ENCODE assay signal across 1 cellular context in the genomic region with DNA sequence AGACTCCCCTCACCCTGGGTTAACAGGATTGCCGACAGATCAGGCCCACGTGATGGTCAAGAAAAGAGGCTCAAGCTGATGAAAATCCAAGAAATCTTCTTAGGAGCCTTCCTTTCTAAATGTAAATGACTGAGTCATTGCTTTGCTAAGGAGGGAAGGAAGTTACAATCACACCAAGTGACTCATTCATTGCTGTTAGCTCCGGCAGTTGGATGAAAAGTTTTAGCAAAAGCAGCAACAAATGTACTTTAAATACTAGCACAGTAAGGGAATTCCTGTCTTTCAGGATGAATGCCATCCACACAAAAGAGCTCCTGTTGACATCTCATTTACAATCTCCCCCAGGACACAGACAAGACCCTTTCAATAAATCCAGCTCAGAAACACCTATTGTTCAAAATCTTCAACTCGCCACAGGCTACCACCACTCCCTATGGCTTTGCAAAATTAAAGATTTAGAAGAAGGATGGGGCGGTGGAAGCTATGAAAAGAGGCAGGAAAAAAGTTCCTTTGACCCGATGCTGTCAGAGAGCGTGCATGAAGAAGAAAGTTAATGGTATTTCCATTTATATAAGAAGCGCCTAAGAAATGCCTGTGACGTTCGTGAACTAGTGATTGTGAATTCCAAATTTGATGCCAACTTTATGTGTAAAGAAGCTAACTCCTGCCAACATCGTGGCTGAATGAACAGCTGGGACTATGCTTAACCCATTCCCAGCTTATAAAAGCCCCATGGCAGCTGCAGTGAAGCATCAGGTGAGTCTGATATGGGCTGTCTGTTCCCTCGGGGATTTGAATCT.
TF ChIP-seq lines count a peak whose summit lies in the region.

No MANE protein-coding gene starts in this region.

TF ChIP-seq in K562, 482 proteins besides CTCF, POLR2A, EP300 and RAD21 (continued from another document and continues in another):
- TF ChIP-seq, protein P1, sequence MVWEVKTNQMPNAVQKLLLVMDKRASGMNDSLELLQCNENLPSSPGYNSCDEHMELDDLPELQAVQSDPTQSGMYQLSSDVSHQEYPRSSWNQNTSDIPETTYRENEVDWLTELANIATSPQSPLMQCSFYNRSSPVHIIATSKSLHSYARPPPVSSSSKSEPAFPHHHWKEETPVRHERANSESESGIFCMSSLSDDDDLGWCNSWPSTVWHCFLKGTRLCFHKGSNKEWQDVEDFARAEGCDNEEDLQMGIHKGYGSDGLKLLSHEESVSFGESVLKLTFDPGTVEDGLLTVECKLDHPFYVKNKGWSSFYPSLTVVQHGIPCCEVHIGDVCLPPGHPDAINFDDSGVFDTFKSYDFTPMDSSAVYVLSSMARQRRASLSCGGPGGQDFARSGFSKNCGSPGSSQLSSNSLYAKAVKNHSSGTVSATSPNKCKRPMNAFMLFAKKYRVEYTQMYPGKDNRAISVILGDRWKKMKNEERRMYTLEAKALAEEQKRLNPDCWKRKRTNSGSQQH (CRISPR knock-in tag; IDR thresholded peaks at IDR 0.05): peak; percentile 65
- TF ChIP-seq NCOA2 (IDR thresholded peaks at IDR 0.05; ENCODE audit: partially characterized antibody in 2 of 2) (no peak), MAFF (IDR thresholded peaks at IDR 0.05; ENCODE audit: low read length) (peak; percentile 78), ZNF263 (CRISPR knock-in tag; IDR thresholded peaks at IDR 0.05; ENCODE audit: borderline replicate concordance) (no peak), EHMT2 (IDR thresholded peaks at IDR 0.05) (no peak), RHOXF2B (CRISPR knock-in tag; conservative IDR thresholded peaks at IDR 0.05) (peak; percentile 96), ZNF41 (CRISPR knock-in tag; conservative IDR thresholded peaks at IDR 0.05) (peak; percentile 45), ZNF518B (CRISPR knock-in tag; IDR thresholded peaks at IDR 0.05) (peak; percentile 91), HDAC8 (tag; IDR thresholded peaks at IDR 0.05) (peak; percentile 58; the same call in 1 of the 2 replicates), ZFP30 (CRISPR knock-in tag; IDR thresholded peaks at IDR 0.05; ENCODE audit: borderline replicate concordance) (peak; percentile 86; the same call in 1 of the 2 replicates), ZBTB9 (CRISPR knock-in tag; IDR thresholded peaks at IDR 0.05) (no peak; the same call in 1 of the 2 replicates), E4F1 (CRISPR knock-in tag; IDR thresholded peaks at IDR 0.05; ENCODE audit: borderline replicate concordance) (peak; percentile 55; the same call in 1 of the 2 replicates), CREB1 (IDR thresholded peaks at IDR 0.05) (no peak), CREB1 (CRISPR knock-in tag; IDR thresholded peaks at IDR 0.05) (no peak), POLR2AphosphoS2 (IDR thresholded peaks at IDR 0.05; ENCODE audit: low read length) (peak; percentile 97), ETS2 (tag; IDR thresholded peaks at IDR 0.05; ENCODE audit: borderline replicate concordance, poor library complexity, severe bottlenecking) (peak; percentile 12), ZNF644 (tag; IDR thresholded peaks at IDR 0.05; ENCODE audit: low read depth) (no peak), CEBPG (CRISPR knock-in tag; IDR thresholded peaks at IDR 0.05) (peak; percentile 98), CEBPG (tag; conservative IDR thresholded peaks at IDR 0.05 in 1 of 2, IDR thresholded peaks at IDR 0.05 in 1 of 2) (peak in 1 of 2 experiments; percentile 86; a peak in 2 of 4 replicates), ZNF444 (CRISPR knock-in tag; IDR thresholded peaks at IDR 0.05) (peak; percentile 9), PHF20 (IDR thresholded peaks at IDR 0.05; ENCODE audit: partially characterized antibody) (no peak), PCBP1 (IDR thresholded peaks at IDR 0.05; ENCODE audit: low read depth, low read length, poor library complexity, severe bottlenecking) (no peak), SP1 (CRISPR knock-in tag; IDR thresholded peaks at IDR 0.05) (no peak)
- TF ChIP-seq, protein P2, sequence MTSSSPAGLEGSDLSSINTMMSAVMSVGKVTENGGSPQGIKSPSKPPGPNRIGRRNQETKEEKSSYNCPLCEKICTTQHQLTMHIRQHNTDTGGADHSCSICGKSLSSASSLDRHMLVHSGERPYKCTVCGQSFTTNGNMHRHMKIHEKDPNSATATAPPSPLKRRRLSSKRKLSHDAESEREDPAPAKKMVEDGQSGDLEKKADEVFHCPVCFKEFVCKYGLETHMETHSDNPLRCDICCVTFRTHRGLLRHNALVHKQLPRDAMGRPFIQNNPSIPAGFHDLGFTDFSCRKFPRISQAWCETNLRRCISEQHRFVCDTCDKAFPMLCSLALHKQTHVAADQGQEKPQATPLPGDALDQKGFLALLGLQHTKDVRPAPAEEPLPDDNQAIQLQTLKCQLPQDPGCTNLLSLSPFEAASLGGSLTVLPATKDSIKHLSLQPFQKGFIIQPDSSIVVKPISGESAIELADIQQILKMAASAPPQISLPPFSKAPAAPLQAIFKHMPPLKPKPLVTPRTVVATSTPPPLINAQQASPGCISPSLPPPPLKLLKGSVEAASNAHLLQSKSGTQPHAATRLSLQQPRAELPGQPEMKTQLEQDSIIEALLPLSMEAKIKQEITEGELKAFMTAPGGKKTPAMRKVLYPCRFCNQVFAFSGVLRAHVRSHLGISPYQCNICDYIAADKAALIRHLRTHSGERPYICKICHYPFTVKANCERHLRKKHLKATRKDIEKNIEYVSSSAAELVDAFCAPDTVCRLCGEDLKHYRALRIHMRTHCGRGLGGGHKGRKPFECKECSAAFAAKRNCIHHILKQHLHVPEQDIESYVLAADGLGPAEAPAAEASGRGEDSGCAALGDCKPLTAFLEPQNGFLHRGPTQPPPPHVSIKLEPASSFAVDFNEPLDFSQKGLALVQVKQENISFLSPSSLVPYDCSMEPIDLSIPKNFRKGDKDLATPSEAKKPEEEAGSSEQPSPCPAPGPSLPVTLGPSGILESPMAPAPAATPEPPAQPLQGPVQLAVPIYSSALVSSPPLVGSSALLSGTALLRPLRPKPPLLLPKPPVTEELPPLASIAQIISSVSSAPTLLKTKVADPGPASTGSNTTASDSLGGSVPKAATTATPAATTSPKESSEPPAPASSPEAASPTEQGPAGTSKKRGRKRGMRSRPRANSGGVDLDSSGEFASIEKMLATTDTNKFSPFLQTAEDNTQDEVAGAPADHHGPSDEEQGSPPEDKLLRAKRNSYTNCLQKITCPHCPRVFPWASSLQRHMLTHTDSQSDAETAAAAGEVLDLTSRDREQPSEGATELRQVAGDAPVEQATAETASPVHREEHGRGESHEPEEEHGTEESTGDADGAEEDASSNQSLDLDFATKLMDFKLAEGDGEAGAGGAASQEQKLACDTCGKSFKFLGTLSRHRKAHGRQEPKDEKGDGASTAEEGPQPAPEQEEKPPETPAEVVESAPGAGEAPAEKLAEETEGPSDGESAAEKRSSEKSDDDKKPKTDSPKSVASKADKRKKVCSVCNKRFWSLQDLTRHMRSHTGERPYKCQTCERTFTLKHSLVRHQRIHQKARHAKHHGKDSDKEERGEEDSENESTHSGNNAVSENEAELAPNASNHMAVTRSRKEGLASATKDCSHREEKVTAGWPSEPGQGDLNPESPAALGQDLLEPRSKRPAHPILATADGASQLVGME (CRISPR knock-in tag; IDR thresholded peaks at IDR 0.05): no peak
- TF ChIP-seq, protein P3, sequence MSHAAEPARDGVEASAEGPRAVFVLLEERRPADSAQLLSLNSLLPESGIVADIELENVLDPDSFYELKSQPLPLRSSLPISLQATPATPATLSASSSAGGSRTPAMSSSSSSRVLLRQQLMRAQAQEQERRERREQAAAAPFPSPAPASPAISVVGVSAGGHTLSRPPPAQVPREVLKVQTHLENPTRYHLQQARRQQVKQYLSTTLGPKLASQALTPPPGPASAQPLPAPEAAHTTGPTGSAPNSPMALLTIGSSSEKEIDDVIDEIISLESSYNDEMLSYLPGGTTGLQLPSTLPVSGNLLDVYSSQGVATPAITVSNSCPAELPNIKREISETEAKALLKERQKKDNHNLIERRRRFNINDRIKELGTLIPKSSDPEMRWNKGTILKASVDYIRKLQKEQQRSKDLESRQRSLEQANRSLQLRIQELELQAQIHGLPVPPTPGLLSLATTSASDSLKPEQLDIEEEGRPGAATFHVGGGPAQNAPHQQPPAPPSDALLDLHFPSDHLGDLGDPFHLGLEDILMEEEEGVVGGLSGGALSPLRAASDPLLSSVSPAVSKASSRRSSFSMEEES (CRISPR knock-in tag; IDR thresholded peaks at IDR 0.05): peak; percentile 43
- TF ChIP-seq, protein P4, sequence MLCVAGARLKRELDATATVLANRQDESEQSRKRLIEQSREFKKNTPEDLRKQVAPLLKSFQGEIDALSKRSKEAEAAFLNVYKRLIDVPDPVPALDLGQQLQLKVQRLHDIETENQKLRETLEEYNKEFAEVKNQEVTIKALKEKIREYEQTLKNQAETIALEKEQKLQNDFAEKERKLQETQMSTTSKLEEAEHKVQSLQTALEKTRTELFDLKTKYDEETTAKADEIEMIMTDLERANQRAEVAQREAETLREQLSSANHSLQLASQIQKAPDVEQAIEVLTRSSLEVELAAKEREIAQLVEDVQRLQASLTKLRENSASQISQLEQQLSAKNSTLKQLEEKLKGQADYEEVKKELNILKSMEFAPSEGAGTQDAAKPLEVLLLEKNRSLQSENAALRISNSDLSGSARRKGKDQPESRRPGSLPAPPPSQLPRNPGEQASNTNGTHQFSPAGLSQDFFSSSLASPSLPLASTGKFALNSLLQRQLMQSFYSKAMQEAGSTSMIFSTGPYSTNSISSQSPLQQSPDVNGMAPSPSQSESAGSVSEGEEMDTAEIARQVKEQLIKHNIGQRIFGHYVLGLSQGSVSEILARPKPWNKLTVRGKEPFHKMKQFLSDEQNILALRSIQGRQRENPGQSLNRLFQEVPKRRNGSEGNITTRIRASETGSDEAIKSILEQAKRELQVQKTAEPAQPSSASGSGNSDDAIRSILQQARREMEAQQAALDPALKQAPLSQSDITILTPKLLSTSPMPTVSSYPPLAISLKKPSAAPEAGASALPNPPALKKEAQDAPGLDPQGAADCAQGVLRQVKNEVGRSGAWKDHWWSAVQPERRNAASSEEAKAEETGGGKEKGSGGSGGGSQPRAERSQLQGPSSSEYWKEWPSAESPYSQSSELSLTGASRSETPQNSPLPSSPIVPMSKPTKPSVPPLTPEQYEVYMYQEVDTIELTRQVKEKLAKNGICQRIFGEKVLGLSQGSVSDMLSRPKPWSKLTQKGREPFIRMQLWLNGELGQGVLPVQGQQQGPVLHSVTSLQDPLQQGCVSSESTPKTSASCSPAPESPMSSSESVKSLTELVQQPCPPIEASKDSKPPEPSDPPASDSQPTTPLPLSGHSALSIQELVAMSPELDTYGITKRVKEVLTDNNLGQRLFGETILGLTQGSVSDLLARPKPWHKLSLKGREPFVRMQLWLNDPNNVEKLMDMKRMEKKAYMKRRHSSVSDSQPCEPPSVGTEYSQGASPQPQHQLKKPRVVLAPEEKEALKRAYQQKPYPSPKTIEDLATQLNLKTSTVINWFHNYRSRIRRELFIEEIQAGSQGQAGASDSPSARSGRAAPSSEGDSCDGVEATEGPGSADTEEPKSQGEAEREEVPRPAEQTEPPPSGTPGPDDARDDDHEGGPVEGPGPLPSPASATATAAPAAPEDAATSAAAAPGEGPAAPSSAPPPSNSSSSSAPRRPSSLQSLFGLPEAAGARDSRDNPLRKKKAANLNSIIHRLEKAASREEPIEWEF (CRISPR knock-in tag; IDR thresholded peaks at IDR 0.05): peak; percentile 58
- TF ChIP-seq, protein P5, sequence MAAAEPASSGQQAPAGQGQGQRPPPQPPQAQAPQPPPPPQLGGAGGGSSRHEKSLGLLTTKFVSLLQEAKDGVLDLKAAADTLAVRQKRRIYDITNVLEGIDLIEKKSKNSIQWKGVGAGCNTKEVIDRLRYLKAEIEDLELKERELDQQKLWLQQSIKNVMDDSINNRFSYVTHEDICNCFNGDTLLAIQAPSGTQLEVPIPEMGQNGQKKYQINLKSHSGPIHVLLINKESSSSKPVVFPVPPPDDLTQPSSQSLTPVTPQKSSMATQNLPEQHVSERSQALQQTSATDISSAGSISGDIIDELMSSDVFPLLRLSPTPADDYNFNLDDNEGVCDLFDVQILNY (CRISPR knock-in tag; IDR thresholded peaks at IDR 0.05): no peak
